9 cellular contexts compared by ENCODE assay signal in genomic region chr10:79027147-79028055, GRCh38. TPM values are rescaled to one million over a fixed set of nuclear protein-coding genes. Genes with fewer than 3 reads are reported as not detected.
A peak's percentile ranks its signal among the peaks of the same experiment; 100 is the strongest.
DNase-seq lines count a peak whose midpoint lies in the region; ATAC-seq and TF ChIP-seq lines count a peak whose summit lies in the region.
"Had no signal": no experiment of that assay in that cellular context is flagged by ENCODE, and none has a peak within 500 bp of the region (broad histone marks: within the 10 kb centered on the region; RNA-seq: fewer than 3 reads in every experiment).

No MANE protein-coding gene starts in this region.

- peaks cover 44% of the 10 kb centered on the region for H3K4me1 Mint-ChIP-seq in activated naive CD8-positive, alpha-beta T cell (ENCODE audit: low read depth)
- peaks cover 27% of the 10 kb centered on the region for H3K4me1 Mint-ChIP-seq in progenitor cell of endocrine pancreas (ENCODE audit: low read depth)

- H3K9me3 Mint-ChIP-seq in activated naive CD8-positive, alpha-beta T cell (ENCODE audit: low read depth), result no peaks in the 10 kb centered on the region
- no peaks in the 10 kb centered on the region for H3K9me3 Mint-ChIP-seq in progenitor cell of endocrine pancreas (ENCODE audit: low read depth)

- H3K27me3 Mint-ChIP-seq in activated naive CD8-positive, alpha-beta T cell, result no peaks in the 10 kb centered on the region
- H3K27me3 Mint-ChIP-seq in progenitor cell of endocrine pancreas, result peaks cover 11% of the 10 kb centered on the region

- no peak for TF ChIP-seq CTCF in progenitor cell of endocrine pancreas (IDR thresholded peaks at IDR 0.05; ENCODE audit: unreplicated experiment)

- ATAC-seq in GM18909 (IDR thresholded peaks at IDR 0.05; ENCODE audit: poor library complexity, unreplicated experiment) (no peak), HG03565 (IDR thresholded peaks at IDR 0.05; ENCODE audit: unreplicated experiment) (no peak), HG03432 (IDR thresholded peaks at IDR 0.05; ENCODE audit: unreplicated experiment) (no peak)
- ATAC-seq: left colon had no signal

- peak overlapping the region; percentile 74 for H3K4me3 Mint-ChIP-seq in activated naive CD8-positive, alpha-beta T cell
- no peak overlapping the region for H3K4me3 Mint-ChIP-seq in progenitor cell of endocrine pancreas (ENCODE audit: low read depth)

- no peaks in the 10 kb centered on the region for H3K36me3 Mint-ChIP-seq in activated naive CD8-positive, alpha-beta T cell
- no peaks in the 10 kb centered on the region for H3K36me3 Mint-ChIP-seq in progenitor cell of endocrine pancreas (ENCODE audit: insufficient read depth)

- DNase-seq in DMS53 treated with DMSO at 0.1 percent for 48 hours (lab: John Stamatoyannopoulos, UW; ENCODE audit: unreplicated experiment) (peak; percentile 27), NCI-H2107 treated with DMSO at 0.1 percent for 48 hours (lab: John Stamatoyannopoulos, UW; ENCODE audit: unreplicated experiment) (peak; percentile 77), progenitor cell of endocrine pancreas (ENCODE audit: low spot score, unreplicated experiment) (no peak), DMS114 treated with DMSO at 0.1 percent for 48 hours (lab: John Stamatoyannopoulos, UW; ENCODE audit: unreplicated experiment) (no peak)

- no peak overlapping the region for H3K27ac Mint-ChIP-seq in activated naive CD8-positive, alpha-beta T cell
- H3K27ac Mint-ChIP-seq in progenitor cell of endocrine pancreas, result peak overlapping the region; percentile 94

RNA-seq across cellular contexts. Expression of gene ZMIZ1, which starts 41.4 kb away (rescaled TPM):
- total RNA-seq in progenitor cell of endocrine pancreas, result 81.6 and 85.2 TPM in 2 replicates

Comparison
In these comparisons a context has a peak if more than half of its experiments do, and no peak if none do; other contexts are left out.
1. DNase-seq: peak in DMS53 treated with DMSO at 0.1 percent for 48 hours (single experiment) and NCI-H2107 treated with DMSO at 0.1 percent for 48 hours (single experiment); none in progenitor cell of endocrine pancreas (single experiment) and DMS114 treated with DMSO at 0.1 percent for 48 hours (single experiment).